In the genomic region with DNA sequence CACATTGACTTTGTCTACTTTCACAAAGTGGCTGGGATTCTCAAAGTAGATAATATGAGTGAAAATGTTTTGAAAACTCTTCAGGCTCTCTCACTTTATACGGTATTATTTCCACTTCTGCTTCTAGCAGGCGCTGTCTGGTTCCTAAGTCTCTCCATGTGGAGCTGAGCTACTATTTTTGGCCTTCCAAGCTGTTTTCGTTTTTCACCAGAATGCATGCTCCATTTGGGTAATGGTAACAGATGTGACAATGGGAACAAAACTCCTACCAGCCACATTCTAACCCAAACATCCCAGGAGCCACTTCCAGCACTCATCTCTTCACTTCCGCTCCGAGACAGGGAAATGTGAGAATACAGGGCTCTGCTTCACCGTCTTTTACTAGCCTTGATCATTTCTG, we compare ENCODE assay signal across 16 cellular contexts.
"Had no signal": no experiment of that assay in that cellular context is flagged by ENCODE, and none has a peak within 500 bp of the region (broad histone marks: within the 10 kb centered on the region; RNA-seq: fewer than 3 reads in every experiment).

No MANE protein-coding gene starts in this region.

- H3K9me3 ChIP-seq: adrenal gland, right lobe of liver, suprapubic skin had no signal

- H3K4me1 ChIP-seq: adrenal gland, foreskin keratinocyte, right lobe of liver, suprapubic skin had no signal

- H3K27ac ChIP-seq: adrenal gland, foreskin keratinocyte, right lobe of liver, suprapubic skin had no signal

- H3K27me3 ChIP-seq: adrenal gland, foreskin keratinocyte, suprapubic skin had no signal

- H3K36me3 ChIP-seq: adrenal gland, right lobe of liver, suprapubic skin had no signal

- H3K4me3 ChIP-seq: adrenal gland, right lobe of liver, suprapubic skin had no signal

- DNase-seq: activated CD4-positive, alpha-beta memory T cell treated with anti-CD3 and anti-CD28 coated beads for 36 hours; activated CD4-positive, alpha-beta T cell treated with anti-CD3 and anti-CD28 coated beads for 1 hour; activated CD8-positive, alpha-beta memory T cell treated with anti-CD3 and anti-CD28 coated beads, Interleukin-2, amount 10 ng/mL, durations not matched to agents 7 days and 5 days; activated effector memory CD4-positive, alpha-beta T cell treated with Interleukin-2 at 50 U/mL for 16 hours; activated T-cell treated with anti-CD3 and anti-CD28 coated beads, Interleukin-2, amount 50 U/mL, for 4 hours; adrenal gland; caudate nucleus; cortex of kidney; effector CD4-positive, alpha-beta T cell; kidney glomerular epithelial cell; mesendoderm; nucleus accumbens; right lobe of liver; stimulated activated naive CD8-positive, alpha-beta T cell treated with anti-CD3 and anti-CD28 coated beads, Interleukin-15, Interleukin-2, amounts not matched to agents 100 U/mL and 50 U/mL, for 24 hours had no signal

- ATAC-seq: activated CD8-positive, alpha-beta memory T cell treated with anti-CD3 and anti-CD28 coated beads, Interleukin-2, amount 10 ng/mL, durations not matched to agents 7 days and 5 days; activated T-cell treated with anti-CD3 and anti-CD28 coated beads, Interleukin-2, amount 50 U/mL, for 4 hours; right lobe of liver; stimulated activated naive CD8-positive, alpha-beta T cell treated with anti-CD3 and anti-CD28 coated beads, Interleukin-15, Interleukin-2, amounts not matched to agents 100 U/mL and 50 U/mL, for 24 hours had no signal
